Comparison of ENCODE assay signal across 1 cellular context in genomic region chr7:117951285-117951684, GRCh38.
TF ChIP-seq lines count a peak whose summit lies in the region.

No MANE protein-coding gene starts in this region.

TF ChIP-seq in WTC11, 78 proteins besides CTCF, POLR2A, EP300 and RAD21 (continued from another document):
- TF ChIP-seq, protein P1, sequence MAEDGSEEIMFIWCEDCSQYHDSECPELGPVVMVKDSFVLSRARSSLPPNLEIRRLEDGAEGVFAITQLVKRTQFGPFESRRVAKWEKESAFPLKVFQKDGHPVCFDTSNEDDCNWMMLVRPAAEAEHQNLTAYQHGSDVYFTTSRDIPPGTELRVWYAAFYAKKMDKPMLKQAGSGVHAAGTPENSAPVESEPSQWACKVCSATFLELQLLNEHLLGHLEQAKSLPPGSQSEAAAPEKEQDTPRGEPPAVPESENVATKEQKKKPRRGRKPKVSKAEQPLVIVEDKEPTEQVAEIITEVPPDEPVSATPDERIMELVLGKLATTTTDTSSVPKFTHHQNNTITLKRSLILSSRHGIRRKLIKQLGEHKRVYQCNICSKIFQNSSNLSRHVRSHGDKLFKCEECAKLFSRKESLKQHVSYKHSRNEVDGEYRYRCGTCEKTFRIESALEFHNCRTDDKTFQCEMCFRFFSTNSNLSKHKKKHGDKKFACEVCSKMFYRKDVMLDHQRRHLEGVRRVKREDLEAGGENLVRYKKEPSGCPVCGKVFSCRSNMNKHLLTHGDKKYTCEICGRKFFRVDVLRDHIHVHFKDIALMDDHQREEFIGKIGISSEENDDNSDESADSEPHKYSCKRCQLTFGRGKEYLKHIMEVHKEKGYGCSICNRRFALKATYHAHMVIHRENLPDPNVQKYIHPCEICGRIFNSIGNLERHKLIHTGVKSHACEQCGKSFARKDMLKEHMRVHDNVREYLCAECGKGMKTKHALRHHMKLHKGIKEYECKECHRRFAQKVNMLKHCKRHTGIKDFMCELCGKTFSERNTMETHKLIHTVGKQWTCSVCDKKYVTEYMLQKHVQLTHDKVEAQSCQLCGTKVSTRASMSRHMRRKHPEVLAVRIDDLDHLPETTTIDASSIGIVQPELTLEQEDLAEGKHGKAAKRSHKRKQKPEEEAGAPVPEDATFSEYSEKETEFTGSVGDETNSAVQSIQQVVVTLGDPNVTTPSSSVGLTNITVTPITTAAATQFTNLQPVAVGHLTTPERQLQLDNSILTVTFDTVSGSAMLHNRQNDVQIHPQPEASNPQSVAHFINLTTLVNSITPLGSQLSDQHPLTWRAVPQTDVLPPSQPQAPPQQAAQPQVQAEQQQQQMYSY (CRISPR knock-in tag; IDR thresholded peaks at IDR 0.05), result no peak
